In the genomic region with DNA sequence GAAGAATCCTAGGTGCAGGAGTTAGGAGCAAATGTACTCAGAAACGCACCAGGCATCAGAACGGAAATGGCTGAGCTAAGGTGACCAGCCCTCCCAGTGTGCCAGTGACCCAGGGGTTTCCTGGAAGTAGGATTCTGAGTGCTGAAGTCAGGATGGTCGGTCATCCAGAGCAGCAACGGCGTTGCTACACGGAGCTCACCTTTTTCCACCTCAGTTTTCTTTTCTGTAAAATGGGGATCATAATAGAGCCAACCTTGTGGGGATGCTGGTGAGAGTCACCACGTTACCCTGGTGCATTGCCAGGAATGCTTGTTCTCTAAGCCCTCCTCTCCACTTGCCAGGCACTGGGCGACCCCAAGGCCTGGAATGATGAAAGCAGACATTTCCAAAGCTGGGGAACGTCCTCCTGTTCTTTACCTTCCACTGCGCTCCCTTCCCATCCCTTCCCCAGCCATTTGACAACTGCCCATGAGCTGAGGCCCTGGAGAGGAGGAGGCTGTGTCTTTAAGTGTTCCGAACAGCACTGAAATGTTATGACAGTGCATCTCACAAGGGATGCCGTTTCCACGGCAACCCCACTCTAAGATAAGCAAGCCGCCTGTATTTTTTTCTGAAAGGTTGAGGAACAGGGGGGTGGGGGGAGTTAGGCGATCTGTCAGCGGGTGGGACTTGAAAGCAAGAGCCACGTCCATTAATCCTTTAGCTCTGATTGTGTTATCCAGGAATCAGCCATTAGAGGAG, we compare ENCODE assay signal across 17 cellular contexts.
A peak's percentile ranks its signal among the peaks of the same experiment; 100 is the strongest.
DNase-seq lines count a peak whose midpoint lies in the region; ATAC-seq, FAIRE-seq and TF ChIP-seq lines count a peak whose summit lies in the region.
"Had no signal": no experiment of that assay in that cellular context is flagged by ENCODE, and none has a peak within 500 bp of the region (broad histone marks: within the 10 kb centered on the region; RNA-seq: fewer than 3 reads in every experiment).

No MANE protein-coding gene starts in this region.

- DNase-seq in Caco-2, result no peak
- DNase-seq in NCI-H524 treated with DMSO at 0.1 percent for 48 hours (lab: John Stamatoyannopoulos, UW), result peak; percentile 38
- no peak for DNase-seq in esophagus squamous epithelium (lab: John Stamatoyannopoulos, UW)
- DNase-seq in small intestine, result no peak
- DNase-seq: activated CD4-positive, alpha-beta T cell treated with anti-CD3 and anti-CD28 coated beads for 48 hours; activated T-cell treated with anti-CD3 and anti-CD28 coated beads, Interleukin-2, amount 50 U/mL, for 1 hour; DND-41; Karpas-422; NCI-H1694 treated with DMSO at 0.1 percent for 48 hours had no signal

- H3K27me3 ChIP-seq in Caco-2 (replicated peaks; ENCODE audit: control insufficient read depth, insufficient read depth, low read length), result no peaks in the 10 kb centered on the region
- peaks cover 0 to 4% (median 0%) of the 10 kb centered on the region in 4 donors for H3K27me3 ChIP-seq in esophagus squamous epithelium
- H3K27me3 ChIP-seq in muscle layer of colon (ENCODE audit: control insufficient read depth in 1 of 2, insufficient read depth in 2 of 2, low read length in 2 of 2), result no peaks in the 10 kb centered on the region
- H3K27me3 ChIP-seq in small intestine (ENCODE audit: control insufficient read depth in 2 of 2, insufficient read depth in 2 of 2, low read length in 2 of 2), result no peaks in the 10 kb centered on the region

- no peaks in the 10 kb centered on the region for H3K36me3 ChIP-seq in Caco-2 (ENCODE audit: control insufficient read depth, insufficient read depth, low read length)
- no peaks in the 10 kb centered on the region for H3K36me3 ChIP-seq in esophagus squamous epithelium
- H3K36me3 ChIP-seq in muscle layer of colon (ENCODE audit: insufficient read depth, low read length), result no peaks in the 10 kb centered on the region
- H3K36me3 ChIP-seq in small intestine (ENCODE audit: control insufficient read depth in 2 of 2, insufficient read depth in 2 of 2, low read length in 2 of 2), result no peaks in the 10 kb centered on the region

- TF ChIP-seq CTCF in Caco-2 (IDR thresholded peaks at IDR 0.05; ENCODE audit: insufficient read depth in 1 of 2, low read depth in 1 of 2, low read length in 1 of 2, severe bottlenecking in 1 of 2, unreplicated experiment in 1 of 2) (no peak), esophagus squamous epithelium (IDR thresholded peaks at IDR 0.05) (no peak)

- WGBS in esophagus squamous epithelium, 2 donors, result 61 to 65% methylated on average over 12 to 14 of the region's 17 CpGs
- WGBS in small intestine, 3 donors, result 58 to 70% (median 65%) methylated on average over 17 of the region's 17 CpGs

- H3K4me3 ChIP-seq in Caco-2 (ENCODE audit: low read depth, low read length) (no peak overlapping the region), esophagus squamous epithelium (no peak overlapping the region), muscle layer of colon (ENCODE audit: low read depth in 1 of 2, low read length in 2 of 2) (no peak overlapping the region), small intestine (ENCODE audit: low read depth in 1 of 2, low read length in 2 of 2) (no peak overlapping the region)

- POLR2A ChIA-PET in Caco-2 (lab: Charles Lee), result interaction anchor here (0.6 kb wide), 1 partner anchor 10 kb away, joined by 3 read pairs; no protein-coding TSS in a partner anchor

- H3K4me1 ChIP-seq in Caco-2 (no peaks in the 10 kb centered on the region), esophagus squamous epithelium (peaks cover 4 to 31% (median 10%) of the 10 kb centered on the region in 3 donors), muscle layer of colon (ENCODE audit: insufficient read depth, low read length) (peaks cover 34% of the 10 kb centered on the region), small intestine (ENCODE audit: control insufficient read depth in 2 of 2, insufficient read depth in 1 of 2, low read depth in 1 of 2, low read length in 1 of 2) (no peaks in the 10 kb centered on the region)

- peak overlapping the region in 3 of 4 donors; percentile 1 to 60 (median 52) for H3K27ac ChIP-seq in esophagus squamous epithelium
- peak overlapping the region; percentile 37 for H3K27ac ChIP-seq in muscle layer of colon (ENCODE audit: low read depth, low read length)
- no peak overlapping the region for H3K27ac ChIP-seq in small intestine (ENCODE audit: low read depth in 1 of 2, low read length in 1 of 2)
- H3K27ac ChIP-seq: RWPE1 had no signal

- H3K4me1 Mint-ChIP-seq in Caco-2 (ENCODE audit: low read depth, unreplicated experiment), result no peaks in the 10 kb centered on the region

- CTCF ChIA-PET in Caco-2 (lab: Charles Lee), result no interaction called here

- no peak overlapping the region for H3K4me3 Mint-ChIP-seq in Caco-2 (ENCODE audit: unreplicated experiment)
- H3K4me3 Mint-ChIP-seq: activated naive CD8-positive, alpha-beta T cell; T-helper 2 cell treated with Interferon-gamma antibody and Interleukin-4, amounts not matched to agents 5 μg/mL and 100 μg/mL, for 36 hours had no signal

- H3K9me3 ChIP-seq in Caco-2 (no peaks in the 10 kb centered on the region), esophagus squamous epithelium (no peaks in the 10 kb centered on the region), muscle layer of colon (ENCODE audit: low read length) (no peaks in the 10 kb centered on the region), small intestine (ENCODE audit: control insufficient read depth, low read depth) (no peaks in the 10 kb centered on the region)

- no peaks in the 10 kb centered on the region for H3K27me3 Mint-ChIP-seq in Caco-2 (ENCODE audit: insufficient read depth, unreplicated experiment)
- H3K27me3 Mint-ChIP-seq: activated naive CD8-positive, alpha-beta T cell had no signal

- no peak for TF ChIP-seq POLR2A in esophagus squamous epithelium (IDR thresholded peaks at IDR 0.05)

- ATAC-seq in HG02642 (IDR thresholded peaks at IDR 0.05; ENCODE audit: poor library complexity, unreplicated experiment) (no peak), HG03108 (IDR thresholded peaks at IDR 0.05; ENCODE audit: unreplicated experiment) (no peak), HG03378 (IDR thresholded peaks at IDR 0.05; ENCODE audit: unreplicated experiment) (no peak)

- H3K27ac Mint-ChIP-seq in Caco-2 (ENCODE audit: unreplicated experiment), result peak overlapping the region; percentile 45
- H3K27ac Mint-ChIP-seq: activated naive CD8-positive, alpha-beta T cell; T-helper 2 cell treated with Interferon-gamma antibody and Interleukin-4, amounts not matched to agents 5 μg/mL and 100 μg/mL, for 36 hours had no signal

- no peaks in the 10 kb centered on the region for H3K9me3 Mint-ChIP-seq in Caco-2 (ENCODE audit: unreplicated experiment)
- H3K9me3 Mint-ChIP-seq: T-helper 2 cell treated with Interferon-gamma antibody and Interleukin-4, amounts not matched to agents 5 μg/mL and 100 μg/mL, for 36 hours had no signal

- H3K36me3 Mint-ChIP-seq in Caco-2 (ENCODE audit: insufficient read depth, unreplicated experiment), result no peaks in the 10 kb centered on the region

- no peak for FAIRE-seq in small intestine (lab: Jason Lieb, UNC)
- FAIRE-seq: H54 had no signal

- intact Hi-C loops in Caco-2 (cut with micrococcal nuclease; ENCODE audit: unreplicated experiment), result no loop called here
- intact Hi-C loops in esophagus squamous epithelium (cut with DNase I), result no loop called here

- H3K9ac ChIP-seq in muscle layer of colon (ENCODE audit: low read length), result no peak overlapping the region

- no TSS peak for BruUV-seq in Caco-2 (replicated peaks; lab: Mats Ljungman, UMichigan)

Comparison
In these comparisons a context has a peak if more than half of its experiments do, and no peak if none do; other contexts are left out.
1. H3K27ac ChIP-seq: peak in esophagus squamous epithelium (3 of 4) and muscle layer of colon (single experiment); none in small intestine (0 of 2).